8 cellular contexts compared by ENCODE assay signal in genomic region chr20:45407067-45407745, GRCh38. TPM values are rescaled to one million over a fixed set of nuclear protein-coding genes. Genes with fewer than 3 reads are reported as not detected.
DNase-seq lines count a peak whose midpoint lies in the region; ATAC-seq and TF ChIP-seq lines count a peak whose summit lies in the region.

No MANE protein-coding gene starts in this region.

- H3K4me3 Mint-ChIP-seq in activated CD4-positive, alpha-beta T cell treated with anti-CD3 and anti-CD28 coated beads, Interleukin-2, amount 10 ng/mL, durations not matched to agents 24 days and 14 days: peak overlapping the region; percentile 81
- H3K4me3 Mint-ChIP-seq in activated T-cell treated with anti-CD3 and anti-CD28 coated beads, Interleukin-2, amount 50 U/mL, for 24 hours: peak overlapping the region; percentile 78
- H3K4me3 Mint-ChIP-seq in naive thymus-derived CD8-positive, alpha-beta T cell: peak overlapping the region; percentile 80 to 91 (median 82)

- no peaks in the 10 kb centered on the region for H3K4me1 ChIP-seq in MM.1S (ENCODE audit: low read length)

- TF ChIP-seq CTCF in fibroblast of villous mesenchyme (IDR thresholded peaks at IDR 0.05; ENCODE audit: insufficient read depth, low read depth, low read length) (no peak), MM.1S (IDR thresholded peaks at IDR 0.05; ENCODE audit: low read length) (no peak)

- no peak overlapping the region for H3K27ac ChIP-seq in MM.1S (ENCODE audit: low read length)

- intact Hi-C loops in activated CD4-positive, alpha-beta T cell treated with anti-CD3 and anti-CD28 coated beads, Interleukin-2, amount 10 ng/mL, durations not matched to agents 24 days and 14 days (cut with micrococcal nuclease): loop anchor here (1.0 to 2.0 kb wide), 2 partner anchors 8 to 52 kb away; no protein-coding TSS in a partner anchor

- H2AFZ ChIP-seq in MM.1S (ENCODE audit: low read length): no peak overlapping the region

- peaks cover 9% of the 10 kb centered on the region for H3K27me3 ChIP-seq in MM.1S (replicated peaks; ENCODE audit: insufficient read depth, low read length)

- H3K27me3 Mint-ChIP-seq in activated CD4-positive, alpha-beta T cell treated with anti-CD3 and anti-CD28 coated beads, Interleukin-2, amount 10 ng/mL, durations not matched to agents 24 days and 14 days: peaks cover 13% of the 10 kb centered on the region
- peaks cover 3% of the 10 kb centered on the region for H3K27me3 Mint-ChIP-seq in activated T-cell treated with anti-CD3 and anti-CD28 coated beads, Interleukin-2, amount 50 U/mL, for 24 hours
- H3K27me3 Mint-ChIP-seq in naive thymus-derived CD8-positive, alpha-beta T cell: peaks cover 0 to 2% (median 0%) of the 10 kb centered on the region in 5 donors

- H3K9me3 Mint-ChIP-seq in activated CD4-positive, alpha-beta T cell treated with anti-CD3 and anti-CD28 coated beads, Interleukin-2, amount 10 ng/mL, durations not matched to agents 24 days and 14 days: peaks cover 3% of the 10 kb centered on the region
- peaks cover 2% of the 10 kb centered on the region for H3K9me3 Mint-ChIP-seq in activated T-cell treated with anti-CD3 and anti-CD28 coated beads, Interleukin-2, amount 50 U/mL, for 24 hours
- H3K9me3 Mint-ChIP-seq in naive thymus-derived CD8-positive, alpha-beta T cell: peaks cover 0 to 2% (median 0%) of the 10 kb centered on the region in 9 donors

- ATAC-seq in naive thymus-derived CD8-positive, alpha-beta T cell: peak; percentile 19 to 23
- ATAC-seq in HG03045 (IDR thresholded peaks at IDR 0.05; ENCODE audit: unreplicated experiment): no peak

- no peaks in the 10 kb centered on the region for H3K9me3 ChIP-seq in MM.1S (replicated peaks; ENCODE audit: insufficient read depth, low read length)

- no peaks in the 10 kb centered on the region for H3K36me3 ChIP-seq in MM.1S (replicated peaks; ENCODE audit: insufficient read depth, low read length)

- DNase-seq in activated CD4-positive, alpha-beta T cell treated with anti-CD3 and anti-CD28 coated beads, Interleukin-2, amount 10 ng/mL, durations not matched to agents 24 days and 14 days: no peak
- DNase-seq in activated CD4-positive, alpha-beta T cell treated with anti-CD3 and anti-CD28 coated beads, Interleukin-2, amount 50 U/mL, for 1 hour: no peak
- peak; percentile 49 for DNase-seq in activated T-cell treated with anti-CD3 and anti-CD28 coated beads, Interleukin-2, amount 50 U/mL, for 24 hours
- DNase-seq in fibroblast of villous mesenchyme (ENCODE audit: low read depth) (peak; percentile 60), NCI-H1694 (lab: John Stamatoyannopoulos, UW) (no peak), MM.1S (no peak)
- peak in 3 of 10 donors; percentile 9 to 15 (median 14) for DNase-seq in naive thymus-derived CD8-positive, alpha-beta T cell

- H3K79me2 ChIP-seq in MM.1S (ENCODE audit: low read length): no peaks in the 10 kb centered on the region

- no peak overlapping the region for H3K4me2 ChIP-seq in MM.1S (ENCODE audit: low read depth, low read length)

- peaks cover 16% of the 10 kb centered on the region for H3K4me1 Mint-ChIP-seq in activated CD4-positive, alpha-beta T cell treated with anti-CD3 and anti-CD28 coated beads, Interleukin-2, amount 10 ng/mL, durations not matched to agents 24 days and 14 days
- H3K4me1 Mint-ChIP-seq in activated T-cell treated with anti-CD3 and anti-CD28 coated beads, Interleukin-2, amount 50 U/mL, for 24 hours (ENCODE audit: low read depth): peaks cover 29% of the 10 kb centered on the region
- H3K4me1 Mint-ChIP-seq in naive thymus-derived CD8-positive, alpha-beta T cell: peaks cover 12 to 30% (median 25%) of the 10 kb centered on the region in 4 donors

- H3K9ac ChIP-seq in MM.1S (ENCODE audit: low read length): no peak overlapping the region

- H4K20me1 ChIP-seq in MM.1S (ENCODE audit: insufficient read depth, low read length): no peaks in the 10 kb centered on the region

- peaks cover 11% of the 10 kb centered on the region for H3K36me3 Mint-ChIP-seq in activated CD4-positive, alpha-beta T cell treated with anti-CD3 and anti-CD28 coated beads, Interleukin-2, amount 10 ng/mL, durations not matched to agents 24 days and 14 days (ENCODE audit: low read depth)
- peaks cover 24% of the 10 kb centered on the region for H3K36me3 Mint-ChIP-seq in activated T-cell treated with anti-CD3 and anti-CD28 coated beads, Interleukin-2, amount 50 U/mL, for 24 hours (ENCODE audit: low read depth)
- H3K36me3 Mint-ChIP-seq in naive thymus-derived CD8-positive, alpha-beta T cell: peaks cover 0 to 4% (median 0%) of the 10 kb centered on the region in 3 donors

- POLR2A ChIA-PET in naive thymus-derived CD8-positive, alpha-beta T cell (lab: Charles Lee): interaction anchor here (1.1 to 5.5 kb wide), 6 partner anchors 9 to 44 kb away, joined by 3 to 53 read pairs (median 16); partner anchors contain the start of genes PIGT and SYS1

- H3K4me3 ChIP-seq in fibroblast of villous mesenchyme (ENCODE audit: low read depth, low read length): peak overlapping the region; percentile 78
- no peak overlapping the region for H3K4me3 ChIP-seq in MM.1S (ENCODE audit: low read length)

- peak overlapping the region; percentile 76 for H3K27ac Mint-ChIP-seq in activated CD4-positive, alpha-beta T cell treated with anti-CD3 and anti-CD28 coated beads, Interleukin-2, amount 10 ng/mL, durations not matched to agents 24 days and 14 days
- H3K27ac Mint-ChIP-seq in activated T-cell treated with anti-CD3 and anti-CD28 coated beads, Interleukin-2, amount 50 U/mL, for 24 hours: peak overlapping the region; percentile 47
- peak overlapping the region; percentile 48 to 93 (median 86) for H3K27ac Mint-ChIP-seq in naive thymus-derived CD8-positive, alpha-beta T cell

- no peaks in the 10 kb centered on the region for H3F3A ChIP-seq in MM.1S (ENCODE audit: insufficient read depth, low read length)

- H3K9me2 ChIP-seq in MM.1S (replicated peaks; ENCODE audit: insufficient read depth, low read length): no peaks in the 10 kb centered on the region

RNA-seq across cellular contexts. Expression of gene DBNDD2, which starts 0.9 kb away (rescaled TPM):
- total RNA-seq in activated CD4-positive, alpha-beta T cell treated with anti-CD3 and anti-CD28 coated beads, Interleukin-2, amount 10 ng/mL, durations not matched to agents 24 days and 14 days: 19.9 and 25.2 TPM in 2 replicates
- 9.9 and 11.3 TPM in 2 replicates for total RNA-seq in fibroblast of villous mesenchyme
- 10 to 100 TPM; 13.6 to 13.9 TPM for total RNA-seq in naive thymus-derived CD8-positive, alpha-beta T cell
- 10 to 100 TPM; 11.6 to 13.5 (median 13.4) TPM for polyA plus RNA-seq in naive thymus-derived CD8-positive, alpha-beta T cell

RNA-seq across cellular contexts. Expression of gene PIGT, which starts 8.7 kb away (rescaled TPM):
- 84.7 and 86.6 TPM in 2 replicates for total RNA-seq in activated CD4-positive, alpha-beta T cell treated with anti-CD3 and anti-CD28 coated beads, Interleukin-2, amount 10 ng/mL, durations not matched to agents 24 days and 14 days
- total RNA-seq in fibroblast of villous mesenchyme: 27.7 and 28.1 TPM in 2 replicates
- total RNA-seq in naive thymus-derived CD8-positive, alpha-beta T cell: 10 to 100 TPM; 80.1 to 86.7 TPM
- 10 to 100 TPM; 73.4 to 90.6 (median 73.9) TPM for polyA plus RNA-seq in naive thymus-derived CD8-positive, alpha-beta T cell

RNA-seq across cellular contexts. Expression of gene TP53TG5, which starts 29.1 kb away (rescaled TPM):
- 0.12 TPM in 1 of 2 replicates, not detected in the other for total RNA-seq in activated CD4-positive, alpha-beta T cell treated with anti-CD3 and anti-CD28 coated beads, Interleukin-2, amount 10 ng/mL, durations not matched to agents 24 days and 14 days
- total RNA-seq in fibroblast of villous mesenchyme: not detected in 2 replicates
- total RNA-seq in naive thymus-derived CD8-positive, alpha-beta T cell: under 1 TPM in 1 of 2 experiments, not detected in 1; 0.47 TPM
- polyA plus RNA-seq in naive thymus-derived CD8-positive, alpha-beta T cell: under 1 TPM in 2 of 3 donors, not detected in 1; 0.42 to 0.55 TPM

RNA-seq across cellular contexts. Expression of gene SYS1, which starts 44.2 kb away (rescaled TPM):
- total RNA-seq in activated CD4-positive, alpha-beta T cell treated with anti-CD3 and anti-CD28 coated beads, Interleukin-2, amount 10 ng/mL, durations not matched to agents 24 days and 14 days: 24.4 and 26.2 TPM in 2 replicates
- 19.0 and 25.9 TPM in 2 replicates for total RNA-seq in fibroblast of villous mesenchyme
- 10 to 100 TPM; 58.7 to 62.5 TPM for total RNA-seq in naive thymus-derived CD8-positive, alpha-beta T cell
- 10 to 100 TPM; 34.2 to 46.1 (median 36.2) TPM for polyA plus RNA-seq in naive thymus-derived CD8-positive, alpha-beta T cell

RNA-seq across cellular contexts. Expression of gene SDC4, which starts 59.0 kb away (rescaled TPM):
- 177 and 185 TPM in 2 replicates for total RNA-seq in activated CD4-positive, alpha-beta T cell treated with anti-CD3 and anti-CD28 coated beads, Interleukin-2, amount 10 ng/mL, durations not matched to agents 24 days and 14 days
- total RNA-seq in fibroblast of villous mesenchyme: 129 and 178 TPM in 2 replicates
- under 1 TPM; 0.25 to 0.31 TPM for total RNA-seq in naive thymus-derived CD8-positive, alpha-beta T cell
- under 1 TPM in 2 of 3 donors, not detected in 1; 0.09 to 0.24 TPM for polyA plus RNA-seq in naive thymus-derived CD8-positive, alpha-beta T cell

Comparison
In these comparisons a context has a peak if more than half of its experiments do, and no peak if none do; other contexts are left out.
1. DNase-seq: peak in activated T-cell treated with anti-CD3 and anti-CD28 coated beads, Interleukin-2, amount 50 U/mL, for 24 hours (single experiment) and fibroblast of villous mesenchyme (single experiment); none in activated CD4-positive, alpha-beta T cell treated with anti-CD3 and anti-CD28 coated beads, Interleukin-2, amount 10 ng/mL, durations not matched to agents 24 days and 14 days (single experiment), activated CD4-positive, alpha-beta T cell treated with anti-CD3 and anti-CD28 coated beads, Interleukin-2, amount 50 U/mL, for 1 hour (single experiment), NCI-H1694 (single experiment) and MM.1S (single experiment).
2. Peak in every context shown above with its lines, with median percentiles within 50 percentile points of each other: H3K27ac Mint-ChIP-seq and H3K4me3 Mint-ChIP-seq.